9 cellular contexts compared by ENCODE assay signal in genomic region chr7:12062062-12062461, GRCh38.
DNase-seq lines count a peak whose midpoint lies in the region; ATAC-seq, FAIRE-seq and TF ChIP-seq lines count a peak whose summit lies in the region.
"Had no signal": no experiment of that assay in that cellular context is flagged by ENCODE, and none has a peak within 500 bp of the region (broad histone marks: within the 10 kb centered on the region; RNA-seq: fewer than 3 reads in every experiment).

No MANE protein-coding gene starts in this region.

- DNase-seq in NCI-H1092 treated with DMSO at 0.1 percent for 48 hours (lab: John Stamatoyannopoulos, UW) (peak; percentile 20), NCI-H1092 (lab: John Stamatoyannopoulos, UW) (no peak), GM12878 (ENCODE audit: low read depth, low spot score) (no peak), neural progenitor cell (ENCODE audit: low spot score) (no peak), mucosa of gallbladder (ENCODE audit: low spot score) (no peak), SHP77 (lab: John Stamatoyannopoulos, UW) (no peak)
- DNase-seq in stimulated activated CD4-positive, alpha-beta T cell treated with anti-CD3 and anti-CD28 coated beads, Interleukin-4, amount 100 ng/mL, for 1 hour, result no peak
- DNase-seq: activated gamma-delta T cell treated with Interleukin-2 at 50 U/mL for 16 hours had no signal

- H2AFZ ChIP-seq in GM12878 (ENCODE audit: control insufficient read depth, low read depth, low read length) (no peak overlapping the region), neural progenitor cell (replicated peaks) (no peak overlapping the region)

- H3K4me2 ChIP-seq in GM12878 (ENCODE audit: control insufficient read depth, insufficient read depth), result no peak overlapping the region
- no peak overlapping the region for H3K4me2 ChIP-seq in neural progenitor cell

- H3K4me1 ChIP-seq in GM12878 (ENCODE audit: control insufficient read depth, insufficient read depth, low read length) (no peaks in the 10 kb centered on the region), neural progenitor cell (no peaks in the 10 kb centered on the region)

- in situ Hi-C loops in GM12878 (cut with MboI), result loop anchor here (25.0 kb wide), 1 partner anchor 425 kb away; no protein-coding TSS in a partner anchor

- no TSS peak for BruUV-seq in GM12878 (replicated peaks; lab: Mats Ljungman, UMichigan)

- SMC1A ChIA-PET in GM12878 (lab: Charles Lee; ENCODE audit: uncharacterized antibody, unreplicated experiment), result interaction anchor here (1.4 kb wide), 1 partner anchor 260 kb away, joined by 7 read pairs; no protein-coding TSS in a partner anchor

- CTCF ChIA-PET in GM12878 (lab: Yijun Ruan, JAX), result interaction anchor here (0.8 to 1.5 kb wide), 5 partner anchors 15 to 428 kb away, joined by 3 to 6 read pairs (median 4); no protein-coding TSS in a partner anchor

- H3F3A ChIP-seq in neural progenitor cell (ENCODE audit: low read depth), result no peaks in the 10 kb centered on the region

- H3K4me3 Mint-ChIP-seq in neural progenitor cell, result no peak overlapping the region

- RAD21 ChIA-PET in GM12878 (lab: Charles Lee; ENCODE audit: unreplicated experiment), result no interaction called here

- H4K20me1 ChIP-seq in GM12878 (ENCODE audit: control insufficient read depth, insufficient read depth) (no peaks in the 10 kb centered on the region), neural progenitor cell (ENCODE audit: low read depth) (no peaks in the 10 kb centered on the region)

- H3K9me3 ChIP-seq in GM12878 (replicated peaks; ENCODE audit: control insufficient read depth, insufficient read depth, low read length), result no peaks in the 10 kb centered on the region
- H3K9me3 ChIP-seq in neural progenitor cell (ENCODE audit: low read depth), result no peaks in the 10 kb centered on the region

- peak in 2 of 3 experiments; percentile 32 to 35; a peak in 3 of 6 replicates for TF ChIP-seq CTCF in GM12878 (IDR thresholded peaks at IDR 0.05 in 2 of 3, conservative IDR thresholded peaks at IDR 0.05 in 1 of 3; ENCODE audit: control insufficient read depth in 2 of 3, extremely low read depth in 1 of 3, insufficient read depth in 1 of 3, low read depth in 3 of 3, low read length in 3 of 3)
- peak; percentile 52 for TF ChIP-seq CTCF in neural progenitor cell (IDR thresholded peaks at IDR 0.05)

- H3K27ac ChIP-seq in GM12878 (ENCODE audit: control insufficient read depth, insufficient read depth) (no peak overlapping the region), neural progenitor cell (no peak overlapping the region)

- no peaks in the 10 kb centered on the region for H3K27me3 ChIP-seq in GM12878 (replicated peaks in 1 of 2; ENCODE audit: control insufficient read depth in 2 of 2, insufficient read depth in 2 of 2, low read length in 1 of 2)
- H3K27me3 ChIP-seq in neural progenitor cell, result no peaks in the 10 kb centered on the region

- no peaks in the 10 kb centered on the region for H3K79me2 ChIP-seq in GM12878 (ENCODE audit: control insufficient read depth, insufficient read depth, low read length)
- H3K79me2 ChIP-seq in neural progenitor cell (ENCODE audit: low read depth), result no peaks in the 10 kb centered on the region

- TF ChIP-seq RAD21 in GM12878 (IDR thresholded peaks at IDR 0.05; ENCODE audit: insufficient read depth, low read depth, low read length), result no peak

- ATAC-seq in HG03342 (IDR thresholded peaks at IDR 0.05; ENCODE audit: unreplicated experiment) (peak; percentile 46), GM12878 (peak; percentile 52; the same call in 1 of the 3 replicates)

- H3K4me1 Mint-ChIP-seq in neural progenitor cell, result peaks cover 11% of the 10 kb centered on the region

- H3K27ac Mint-ChIP-seq in neural progenitor cell, result no peak overlapping the region

- POLR2A ChIA-PET in GM12878 (lab: Charles Lee), result no interaction called here

- no peak for TF ChIP-seq POLR2A in GM12878 (IDR thresholded peaks at IDR 0.05; ENCODE audit: low read depth, low read length)

- TF ChIP-seq EP300 in GM12878 (IDR thresholded peaks at IDR 0.05; ENCODE audit: borderline replicate concordance in 1 of 2, control insufficient read depth in 1 of 2, low read depth in 2 of 2, low read length in 2 of 2), result no peak

- H3K27me3 Mint-ChIP-seq in neural progenitor cell (ENCODE audit: insufficient read depth, low read depth), result no peaks in the 10 kb centered on the region

- no peaks in the 10 kb centered on the region for H3K36me3 Mint-ChIP-seq in neural progenitor cell

- H3K9me3 Mint-ChIP-seq in neural progenitor cell, result peaks cover 9% of the 10 kb centered on the region

- H3K9ac ChIP-seq in GM12878 (ENCODE audit: control insufficient read depth, insufficient read depth, low read length) (no peak overlapping the region), neural progenitor cell (no peak overlapping the region)

- H3K36me3 ChIP-seq in GM12878 (ENCODE audit: control insufficient read depth in 2 of 2, insufficient read depth in 2 of 2, low read length in 1 of 2) (no peaks in the 10 kb centered on the region), neural progenitor cell (no peaks in the 10 kb centered on the region)

- intact Hi-C loops in GM12878 (cut with micrococcal nuclease; ENCODE audit: unreplicated experiment), result no loop called here

- H3K4me3 ChIP-seq in GM12878, result no peak overlapping the region
- no peak overlapping the region for H3K4me3 ChIP-seq in neural progenitor cell

- FAIRE-seq in GM12878 (lab: Jason Lieb, UNC), result no peak

TF ChIP-seq in GM12878, 131 proteins besides CTCF, POLR2A, EP300 and RAD21 (continues in another document):
- TF ChIP-seq GATAD2B (conservative IDR thresholded peaks at IDR 0.05; ENCODE audit: low read depth), result no peak
- TF ChIP-seq SIN3A (IDR thresholded peaks at IDR 0.05; ENCODE audit: low read depth, low read length), result no peak
- no peak for TF ChIP-seq BHLHE40 (IDR thresholded peaks at IDR 0.05; ENCODE audit: borderline replicate concordance in 1 of 2, low read depth in 2 of 2, low read length in 1 of 2)
- TF ChIP-seq BCL3 (IDR thresholded peaks at IDR 0.05; ENCODE audit: borderline replicate concordance, insufficient read depth, low read depth, low read length, poor library complexity, severe bottlenecking), result no peak
- no peak for TF ChIP-seq TBL1XR1 (IDR thresholded peaks at IDR 0.05; ENCODE audit: low read depth, low read length)
- no peak for TF ChIP-seq YY1 (IDR thresholded peaks at IDR 0.05; ENCODE audit: low read depth, low read length)
- TF ChIP-seq RBBP5 (conservative IDR thresholded peaks at IDR 0.05), result no peak
- no peak for TF ChIP-seq MEF2B (IDR thresholded peaks at IDR 0.05; ENCODE audit: partially characterized antibody, poor library complexity, severe bottlenecking)
- no peak for TF ChIP-seq CEBPZ (IDR thresholded peaks at IDR 0.05; ENCODE audit: low read depth, low read length)
- TF ChIP-seq ASH2L (IDR thresholded peaks at IDR 0.05; ENCODE audit: borderline replicate concordance, low read depth), result no peak
- TF ChIP-seq E2F8 (IDR thresholded peaks at IDR 0.05; ENCODE audit: low read depth, partially characterized antibody), result no peak
